ENCODE assay signal across 18 cellular contexts in the genomic region with DNA sequence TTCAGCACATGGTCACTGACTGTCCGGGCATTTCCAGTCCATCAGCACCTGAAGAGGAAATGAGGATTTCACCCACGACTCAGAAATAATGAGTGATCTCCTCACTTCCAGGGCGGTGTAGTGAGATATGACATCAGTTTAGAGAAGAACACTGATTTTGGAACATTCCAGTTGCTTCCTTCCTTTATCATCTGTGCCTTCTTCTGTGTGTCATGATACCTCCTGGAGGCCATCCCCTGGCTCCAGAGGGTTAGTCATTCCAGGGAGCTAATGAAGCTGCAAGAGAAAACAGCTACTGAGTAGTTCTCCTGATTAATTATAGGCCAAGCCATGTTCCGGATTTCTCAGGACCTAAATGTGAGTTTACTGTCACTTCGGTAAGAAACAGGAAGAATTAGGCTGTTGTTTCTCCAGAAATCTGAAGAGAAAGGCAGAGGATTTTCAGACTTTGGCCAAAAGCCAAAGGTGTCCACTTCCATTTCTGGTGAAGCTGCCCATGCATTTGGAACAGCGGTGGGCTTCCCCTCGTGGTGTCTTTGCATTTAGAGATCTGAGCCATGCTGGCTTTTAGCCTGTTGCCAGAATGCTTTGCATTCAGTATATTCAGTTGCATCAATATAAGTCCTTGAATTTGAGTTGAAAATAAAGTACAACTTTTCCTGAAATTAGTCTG.
A peak's percentile ranks its signal among the peaks of the same experiment; 100 is the strongest.
DNase-seq lines count a peak whose midpoint lies in the region; ATAC-seq lines count a peak whose summit lies in the region.
"Had no signal": no experiment of that assay in that cellular context is flagged by ENCODE, and none has a peak within 500 bp of the region (broad histone marks: within the 10 kb centered on the region; RNA-seq: fewer than 3 reads in every experiment).

No MANE protein-coding gene starts in this region.

- peak; percentile 35 for DNase-seq in A172 (ENCODE audit: low spot score)
- DNase-seq in HCEC 1CT: peak; percentile 32
- DNase-seq in amniotic epithelial cell (ENCODE audit: low read depth): peak; percentile 47
- DNase-seq in glomerular visceral epithelial cell (ENCODE audit: extremely low spot score): peak; percentile 79
- no peak for DNase-seq in DMS114 treated with DMSO at 0.1 percent for 48 hours (lab: John Stamatoyannopoulos, UW; ENCODE audit: unreplicated experiment)
- no peak for DNase-seq in activated CD4-positive, alpha-beta T cell treated with anti-CD3 and anti-CD28 coated beads for 1 hour
- DNase-seq: activated naive CD8-positive, alpha-beta T cell treated with anti-CD3 and anti-CD28 coated beads, Interleukin-2, amount 50 U/mL, for 24 hours; CD8-positive, alpha-beta memory T cell; DND-41; effector memory CD4-positive, alpha-beta T cell; mucosa of descending colon; NCI-H1930; SJCRH30; stimulated activated CD4-positive, alpha-beta T cell treated with anti-CD3 and anti-CD28 coated beads, Interleukin-15, amount 100 ng/mL, for 24 hours had no signal

- ATAC-seq in GM18861 (IDR thresholded peaks at IDR 0.05; ENCODE audit: unreplicated experiment) (no peak), GM21529 (IDR thresholded peaks at IDR 0.05; ENCODE audit: unreplicated experiment) (no peak)
- ATAC-seq: A549; activated naive CD8-positive, alpha-beta T cell treated with anti-CD3 and anti-CD28 coated beads, Interleukin-2, amount 50 U/mL, for 24 hours; mucosa of descending colon; stimulated activated effector memory CD8-positive, alpha-beta T cell treated with anti-CD3 and anti-CD28 coated beads, Interleukin-12 subunit alpha, Interleukin-12 subunit beta, amount 100 ng/mL, for 72 hours had no signal

Comparison
In these comparisons a context has a peak if more than half of its experiments do, and no peak if none do; other contexts are left out.
1. DNase-seq: peak in A172 (single experiment), HCEC 1CT (single experiment), amniotic epithelial cell (single experiment) and glomerular visceral epithelial cell (single experiment); none in DMS114 treated with DMSO at 0.1 percent for 48 hours (single experiment) and activated CD4-positive, alpha-beta T cell treated with anti-CD3 and anti-CD28 coated beads for 1 hour (single experiment).